Comparison of ENCODE assay signal across 8 cellular contexts in the genomic region with DNA sequence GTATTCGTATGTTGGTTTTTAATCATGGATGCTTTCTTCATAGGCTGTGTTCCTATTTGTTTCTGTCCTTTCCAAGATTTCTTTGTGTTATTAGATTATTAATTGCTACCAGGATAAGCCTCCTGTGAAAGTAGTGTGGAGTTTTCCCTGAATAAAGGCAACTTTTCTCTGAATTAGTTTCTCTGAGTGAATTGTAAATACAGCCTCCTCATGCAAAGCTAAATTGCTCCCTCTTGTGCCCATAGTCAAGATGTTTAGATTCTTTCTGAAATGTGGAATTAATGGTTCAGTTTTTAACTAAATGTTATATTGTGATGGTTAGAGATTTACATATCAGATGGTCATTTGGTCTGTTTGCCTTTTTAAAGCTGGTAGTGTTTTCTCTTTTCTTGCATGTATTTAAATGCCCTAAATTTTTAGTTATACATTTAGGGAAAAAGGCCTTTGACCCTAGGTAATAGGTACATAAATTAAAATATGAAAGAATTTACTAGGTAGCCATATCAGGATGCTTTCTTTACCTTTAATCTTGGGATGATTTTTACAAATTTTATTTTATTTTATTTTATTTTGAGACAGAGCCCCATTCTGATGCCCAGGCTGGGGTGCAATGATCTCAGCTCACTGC. TPM values are rescaled to one million over a fixed set of nuclear protein-coding genes. Genes with fewer than 3 reads are reported as not detected.
DNase-seq lines count a peak whose midpoint lies in the region; TF ChIP-seq lines count a peak whose summit lies in the region.

No MANE protein-coding gene starts in this region.

- WGBS in stomach, 5 donors: 80 to 97% (median 88%) methylated on average over 1 of the region's 1 CpG

- H3K4me1 ChIP-seq in stomach: no peaks in the 10 kb centered on the region

- H3K36me3 ChIP-seq in WERI-Rb-1: peaks cover 50% of the 10 kb centered on the region
- peaks cover 13 to 68% (median 60%) of the 10 kb centered on the region in 4 donors for H3K36me3 ChIP-seq in stomach

- no peaks in the 10 kb centered on the region for H3K9me3 ChIP-seq in WERI-Rb-1 (ENCODE audit: severe bottlenecking)
- H3K9me3 ChIP-seq in stomach: no peaks in the 10 kb centered on the region

- no peaks in the 10 kb centered on the region for H3K27me3 Mint-ChIP-seq in glutamatergic neuron (ENCODE audit: unreplicated experiment)

- H3K4me3 Mint-ChIP-seq in glutamatergic neuron (ENCODE audit: unreplicated experiment): no peak overlapping the region

- peak; percentile 45 for TF ChIP-seq CTCF in GM13976 (IDR thresholded peaks at IDR 0.05; ENCODE audit: borderline replicate concordance, control extremely low read depth, extremely low read depth, insufficient read depth, missing control alignments)
- 0 out of 2 replicates have a peak, but pooled peaks have one; percentile 8 for TF ChIP-seq CTCF in WERI-Rb-1 (IDR thresholded peaks at IDR 0.05; ENCODE audit: low read depth, low read length)
- peak; percentile 25 for TF ChIP-seq CTCF in glutamatergic neuron (IDR thresholded peaks at IDR 0.05; ENCODE audit: partially characterized antibody, unreplicated experiment)
- TF ChIP-seq CTCF in stomach (IDR thresholded peaks at IDR 0.05): peak in 4 of 7 experiments; percentile 27 to 46 (median 41)

- intact Hi-C loops in stomach (cut with DNase I; ENCODE audit: low total_unique reads): no loop called here

- no peak for TF ChIP-seq POLR2A in stomach (IDR thresholded peaks at IDR 0.05)

- H3K4me3 ChIP-seq in WERI-Rb-1 (ENCODE audit: low read depth, low read length) (no peak overlapping the region), stomach (no peak overlapping the region)

- DNase-seq in AML-193 (lab: John Stamatoyannopoulos, UW): peak; percentile 75 to 76
- peak; percentile 55 for DNase-seq in GM13976 (ENCODE audit: low spot score)
- peak; percentile 49 for DNase-seq in NCI-H1694 treated with DMSO at 0.1 percent for 48 hours (lab: John Stamatoyannopoulos, UW)
- DNase-seq in WERI-Rb-1: no peak
- DNase-seq in glutamatergic neuron: no peak
- DNase-seq in stomach: no peak
- no peak for DNase-seq in islet precursor cell
- no peak for DNase-seq in activated CD4-positive, alpha-beta T cell treated with anti-CD3 and anti-CD28 coated beads, Interleukin-2, amount 50 U/mL, for 4 hours

- peaks cover 8% of the 10 kb centered on the region for H3K36me3 Mint-ChIP-seq in glutamatergic neuron (ENCODE audit: unreplicated experiment)

- TF ChIP-seq EP300 in stomach (IDR thresholded peaks at IDR 0.05): no peak

- H3K27ac ChIP-seq in WERI-Rb-1 (no peak overlapping the region), stomach (no peak overlapping the region)

- H3K4me1 Mint-ChIP-seq in glutamatergic neuron (ENCODE audit: low read depth, unreplicated experiment): no peaks in the 10 kb centered on the region

- in situ Hi-C loops in GM13976 (cut with MboI; ENCODE audit: low sequenced_read_pairs, unreplicated experiment): no loop called here

- H3K9me3 Mint-ChIP-seq in glutamatergic neuron (ENCODE audit: unreplicated experiment): no peaks in the 10 kb centered on the region

- no peaks in the 10 kb centered on the region for H3K27me3 ChIP-seq in WERI-Rb-1 (ENCODE audit: insufficient read depth, low read depth, severe bottlenecking)
- no peaks in the 10 kb centered on the region for H3K27me3 ChIP-seq in stomach

- H3K27ac Mint-ChIP-seq in glutamatergic neuron (ENCODE audit: unreplicated experiment): no peak overlapping the region

RNA-seq across cellular contexts. Expression of a gene that starts 8.9 kb away (rescaled TPM):
- 20.8 TPM for total RNA-seq in glutamatergic neuron (ENCODE audit: unreplicated experiment)
- 10 to 100 TPM in 4 of 5 donors, 1 to 10 TPM in 1; 9.9 to 93.9 (median 37.5) TPM for total RNA-seq in stomach
- polyA plus RNA-seq in stomach: 1 to 10 TPM; 4.4 to 5.7 (median 5.2) TPM

RNA-seq across cellular contexts. Expression of a gene that starts 9.4 kb away (rescaled TPM):
- total RNA-seq in glutamatergic neuron (ENCODE audit: unreplicated experiment) (6.1 TPM), stomach (10 to 100 TPM in 1 of 5 donors, 1 to 10 TPM in 2, under 1 TPM in 2; under 0.01 to 14.5 (median 3.0) TPM)
- 1 to 10 TPM; 5.2 to 5.8 (median 5.7) TPM for polyA plus RNA-seq in stomach

Comparison
In these comparisons a context has a peak if more than half of its experiments do, and no peak if none do; other contexts are left out.
1. DNase-seq: peak in AML-193 (2 of 2), GM13976 (single experiment) and NCI-H1694 treated with DMSO at 0.1 percent for 48 hours (single experiment); none in WERI-Rb-1 (single experiment), glutamatergic neuron (single experiment), stomach (single experiment), islet precursor cell (single experiment) and activated CD4-positive, alpha-beta T cell treated with anti-CD3 and anti-CD28 coated beads, Interleukin-2, amount 50 U/mL, for 4 hours (0 of 2).
2. Peak in every context shown above with its lines, with median percentiles within 50 percentile points of each other: CTCF ChIP-seq.